Comparison of ENCODE assay signal across 15 cellular contexts in genomic region chr2:70889716-70890037, GRCh38. TPM values are rescaled to one million over a fixed set of nuclear protein-coding genes. Genes with fewer than 3 reads are reported as not detected.
DNase-seq lines count a peak whose midpoint lies in the region; ATAC-seq and TF ChIP-seq lines count a peak whose summit lies in the region.
"Had no signal": no experiment of that assay in that cellular context is flagged by ENCODE, and none has a peak within 500 bp of the region (broad histone marks: within the 10 kb centered on the region; RNA-seq: fewer than 3 reads in every experiment).

No MANE protein-coding gene starts in this region.

- TF ChIP-seq RAD21 in SK-N-SH (IDR thresholded peaks at IDR 0.05; ENCODE audit: low read length), result no peak

- TF ChIP-seq EP300 in SK-N-SH (IDR thresholded peaks at IDR 0.05; ENCODE audit: borderline replicate concordance in 1 of 2, low read depth in 1 of 2, low read length in 1 of 2), result no peak

- H3K9me3 Mint-ChIP-seq in activated naive CD8-positive, alpha-beta T cell (ENCODE audit: low read depth), result no peaks in the 10 kb centered on the region
- no peaks in the 10 kb centered on the region for H3K9me3 Mint-ChIP-seq in activated naive CD8-positive, alpha-beta T cell treated with anti-CD3 and anti-CD28 coated beads, Interleukin-2, amount 50 U/mL, for 24 hours
- no peaks in the 10 kb centered on the region for H3K9me3 Mint-ChIP-seq in central memory CD8-positive, alpha-beta T cell
- H3K9me3 Mint-ChIP-seq in nephron, result peaks cover 6% of the 10 kb centered on the region

- H3K4me3 ChIP-seq in SK-N-SH (ENCODE audit: low read depth in 2 of 2, low read length in 1 of 2), result no peak overlapping the region
- H3K4me3 ChIP-seq: A549, MG63 had no signal

- DNase-seq in activated naive CD8-positive, alpha-beta T cell treated with anti-CD3 and anti-CD28 coated beads, Interleukin-2, amount 50 U/mL, for 24 hours, result no peak
- no peak for DNase-seq in central memory CD8-positive, alpha-beta T cell (ENCODE audit: low spot score in 2 of 2)
- DNase-seq in MV-4-11 (lab: John Stamatoyannopoulos, UW) (no peak), LoVo (ENCODE audit: low spot score) (no peak), NCI-H524 treated with DMSO at 0.1 percent for 48 hours (lab: John Stamatoyannopoulos, UW) (no peak), SK-N-SH (no peak)
- DNase-seq: KG1, MG63, NCI-H2029, NCI-H2171 treated with DMSO at 0.1 percent for 48 hours, SHP77 had no signal

- H3K27ac ChIP-seq in SK-N-SH (ENCODE audit: low read depth in 2 of 2, low read length in 1 of 2), result no peak overlapping the region
- H3K27ac ChIP-seq: A549, Peyer's patch had no signal

- H3K4me1 ChIP-seq in SK-N-SH (ENCODE audit: control insufficient read depth in 1 of 2, insufficient read depth in 2 of 2, low read depth in 1 of 2, low read length in 1 of 2), result no peaks in the 10 kb centered on the region

- H3K9me2 ChIP-seq in SK-N-SH, result no peaks in the 10 kb centered on the region

- no peaks in the 10 kb centered on the region for H3K36me3 ChIP-seq in SK-N-SH (replicated peaks in 1 of 2; ENCODE audit: control insufficient read depth in 1 of 2, insufficient read depth in 2 of 2, low read length in 1 of 2)
- H3K36me3 ChIP-seq: MG63, Peyer's patch had no signal

- no peaks in the 10 kb centered on the region for H3K9me3 ChIP-seq in SK-N-SH
- H3K9me3 ChIP-seq: A549, MG63, Peyer's patch had no signal

- no peaks in the 10 kb centered on the region for H4K20me1 ChIP-seq in SK-N-SH (ENCODE audit: insufficient read depth)

- no peaks in the 10 kb centered on the region for H3K27me3 ChIP-seq in SK-N-SH (ENCODE audit: insufficient read depth)
- H3K27me3 ChIP-seq: MG63 had no signal

- TF ChIP-seq CTCF in nephron (IDR thresholded peaks at IDR 0.05; ENCODE audit: unreplicated experiment in 3 of 3) (no peak), SK-N-SH (IDR thresholded peaks at IDR 0.05) (no peak)

- no peak for ATAC-seq in activated naive CD8-positive, alpha-beta T cell treated with anti-CD3 and anti-CD28 coated beads, Interleukin-2, amount 50 U/mL, for 24 hours
- ATAC-seq in central memory CD8-positive, alpha-beta T cell (replicated peaks; ENCODE audit: extremely low read depth, poor library complexity, severe bottlenecking), result no peak

- no peaks in the 10 kb centered on the region for H3K79me2 ChIP-seq in SK-N-SH (ENCODE audit: insufficient read depth)

- peak overlapping the region; percentile 77 for H3K4me3 Mint-ChIP-seq in activated naive CD8-positive, alpha-beta T cell
- H3K4me3 Mint-ChIP-seq in activated naive CD8-positive, alpha-beta T cell treated with anti-CD3 and anti-CD28 coated beads, Interleukin-2, amount 50 U/mL, for 24 hours, result no peak overlapping the region
- H3K4me3 Mint-ChIP-seq in central memory CD8-positive, alpha-beta T cell, result peak overlapping the region; percentile 74
- H3K4me3 Mint-ChIP-seq in nephron, result peak overlapping the region; percentile 50 to 78 (median 55)

- peaks cover 25% of the 10 kb centered on the region for H3K4me1 Mint-ChIP-seq in activated naive CD8-positive, alpha-beta T cell (ENCODE audit: low read depth)
- H3K4me1 Mint-ChIP-seq in activated naive CD8-positive, alpha-beta T cell treated with anti-CD3 and anti-CD28 coated beads, Interleukin-2, amount 50 U/mL, for 24 hours, result peaks cover 26% of the 10 kb centered on the region
- peaks cover 31% of the 10 kb centered on the region for H3K4me1 Mint-ChIP-seq in central memory CD8-positive, alpha-beta T cell
- peaks cover 35% of the 10 kb centered on the region for H3K4me1 Mint-ChIP-seq in nephron

- H3K27me3 Mint-ChIP-seq in activated naive CD8-positive, alpha-beta T cell, result peaks cover 52% of the 10 kb centered on the region
- peaks cover 86% of the 10 kb centered on the region for H3K27me3 Mint-ChIP-seq in activated naive CD8-positive, alpha-beta T cell treated with anti-CD3 and anti-CD28 coated beads, Interleukin-2, amount 50 U/mL, for 24 hours
- H3K27me3 Mint-ChIP-seq in central memory CD8-positive, alpha-beta T cell, result peaks cover 88% of the 10 kb centered on the region
- H3K27me3 Mint-ChIP-seq in nephron (ENCODE audit: low read depth), result peaks cover 100% of the 10 kb centered on the region

- H3K9ac ChIP-seq in SK-N-SH, result no peak overlapping the region

- WGBS in SK-N-SH (ENCODE audit: low lambda C conversion rate), result 78% methylated on average over 5 of the region's 5 CpGs

- CTCF ChIA-PET in SK-N-SH (lab: Yijun Ruan, JAX), result interaction anchor here (0.8 to 3.4 kb wide), 2 partner anchors 19 to 104 kb away, joined by 3 to 18 read pairs; no protein-coding TSS in a partner anchor

- H3F3A ChIP-seq in SK-N-SH (replicated peaks; ENCODE audit: insufficient read depth), result no peaks in the 10 kb centered on the region

- no peak overlapping the region for H3K27ac Mint-ChIP-seq in activated naive CD8-positive, alpha-beta T cell
- H3K27ac Mint-ChIP-seq in activated naive CD8-positive, alpha-beta T cell treated with anti-CD3 and anti-CD28 coated beads, Interleukin-2, amount 50 U/mL, for 24 hours, result no peak overlapping the region
- peak overlapping the region; percentile 6 for H3K27ac Mint-ChIP-seq in central memory CD8-positive, alpha-beta T cell (ENCODE audit: low read depth)
- no peak overlapping the region for H3K27ac Mint-ChIP-seq in nephron

- no peaks in the 10 kb centered on the region for H3K36me3 Mint-ChIP-seq in activated naive CD8-positive, alpha-beta T cell
- no peaks in the 10 kb centered on the region for H3K36me3 Mint-ChIP-seq in activated naive CD8-positive, alpha-beta T cell treated with anti-CD3 and anti-CD28 coated beads, Interleukin-2, amount 50 U/mL, for 24 hours (ENCODE audit: low read depth)
- H3K36me3 Mint-ChIP-seq in central memory CD8-positive, alpha-beta T cell (ENCODE audit: insufficient read depth), result peaks cover 8% of the 10 kb centered on the region
- no peaks in the 10 kb centered on the region for H3K36me3 Mint-ChIP-seq in nephron (ENCODE audit: low read depth)

- POLR2A ChIA-PET in SK-N-SH (lab: Yijun Ruan, JAX), result no interaction called here

- no peak overlapping the region for H3K4me2 ChIP-seq in SK-N-SH
- H3K4me2 ChIP-seq: A549 had no signal

- no peak overlapping the region for H2AFZ ChIP-seq in SK-N-SH (ENCODE audit: low read depth)

TF ChIP-seq in SK-N-SH, 30 proteins besides CTCF, POLR2A, EP300 and RAD21 (continues in another document):
- no peak for TF ChIP-seq FOSL2 (IDR thresholded peaks at IDR 0.05; ENCODE audit: borderline replicate concordance, low read depth)
- no peak for TF ChIP-seq EZH2phosphoT487 (IDR thresholded peaks at IDR 0.05; ENCODE audit: borderline replicate concordance, low read depth)
- no peak for TF ChIP-seq MEF2A (IDR thresholded peaks at IDR 0.05; ENCODE audit: borderline replicate concordance, low read depth)
- TF ChIP-seq RXRA (IDR thresholded peaks at IDR 0.05; ENCODE audit: borderline replicate concordance, low read depth), result no peak
- no peak for TF ChIP-seq REST (IDR thresholded peaks at IDR 0.05; ENCODE audit: low read depth, low read length)
- no peak for TF ChIP-seq CHD2 (IDR thresholded peaks at IDR 0.05; ENCODE audit: low read length, partially characterized antibody)
- TF ChIP-seq POLR2AphosphoS5 (IDR thresholded peaks at IDR 0.05; ENCODE audit: low read depth, low read length), result no peak
- TF ChIP-seq, protein P1, sequence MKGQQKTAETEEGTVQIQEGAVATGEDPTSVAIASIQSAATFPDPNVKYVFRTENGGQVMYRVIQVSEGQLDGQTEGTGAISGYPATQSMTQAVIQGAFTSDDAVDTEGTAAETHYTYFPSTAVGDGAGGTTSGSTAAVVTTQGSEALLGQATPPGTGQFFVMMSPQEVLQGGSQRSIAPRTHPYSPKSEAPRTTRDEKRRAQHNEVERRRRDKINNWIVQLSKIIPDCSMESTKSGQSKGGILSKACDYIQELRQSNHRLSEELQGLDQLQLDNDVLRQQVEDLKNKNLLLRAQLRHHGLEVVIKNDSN (IDR thresholded peaks at IDR 0.05; ENCODE audit: borderline replicate concordance, low read depth), result no peak
- no peak for TF ChIP-seq NRF1 (IDR thresholded peaks at IDR 0.05; ENCODE audit: low read depth, low read length)
- TF ChIP-seq TAF1 (IDR thresholded peaks at IDR 0.05; ENCODE audit: borderline replicate concordance, low read depth, low read length), result no peak
- TF ChIP-seq RFX5 (IDR thresholded peaks at IDR 0.05; ENCODE audit: low read length), result no peak
- TF ChIP-seq SIN3A (IDR thresholded peaks at IDR 0.05; ENCODE audit: borderline replicate concordance, low read depth, low read length), result no peak

RNA-seq across cellular contexts. Expression of gene VAX2, which starts 10.7 kb away (rescaled TPM):
- 4.3 and 4.4 TPM in 2 replicates for polyA plus RNA-seq in SK-N-SH (2012; rRNA removed)
- polyA plus RNA-seq in SK-N-SH (2012; cell fraction: cytosol; rRNA removed), result 1.7 TPM in 2 replicates
- 21.9 and 23.7 TPM in 2 replicates for polyA plus RNA-seq in SK-N-SH (2012; cell fraction: nucleus; rRNA removed)

RNA-seq across cellular contexts. Expression of gene ATP6V1B1, which starts 46.0 kb away (rescaled TPM):
- polyA plus RNA-seq in SK-N-SH (2012; rRNA removed), result 4.9 and 6.1 TPM in 2 replicates
- polyA plus RNA-seq in SK-N-SH (2012; cell fraction: cytosol; rRNA removed), result 0.31 and 1.3 TPM in 2 replicates
- polyA plus RNA-seq in SK-N-SH (2012; cell fraction: nucleus; rRNA removed), result 60.6 and 71.8 TPM in 2 replicates

RNA-seq across cellular contexts. Expression of gene CD207, which starts 54.1 kb away (rescaled TPM):
- 0.33 and 0.62 TPM in 2 replicates for polyA plus RNA-seq in SK-N-SH (2012; rRNA removed)
- 0.35 and 0.36 TPM in 2 replicates for polyA plus RNA-seq in SK-N-SH (2012; cell fraction: cytosol; rRNA removed)
- polyA plus RNA-seq in SK-N-SH (2012; cell fraction: nucleus; rRNA removed), result 0.43 and 0.75 TPM in 2 replicates
